19 cellular contexts compared by ENCODE assay signal in genomic region chr6:124997196-124997875, GRCh38. TPM values are rescaled to one million over a fixed set of nuclear protein-coding genes. Genes with fewer than 3 reads are reported as not detected.
DNase-seq lines count a peak whose midpoint lies in the region; ATAC-seq and TF ChIP-seq lines count a peak whose summit lies in the region.
"Had no signal": no experiment of that assay in that cellular context is flagged by ENCODE, and none has a peak within 500 bp of the region (broad histone marks: within the 10 kb centered on the region; RNA-seq: fewer than 3 reads in every experiment).

No MANE protein-coding gene starts in this region.

- no peak overlapping the region for H3K4me2 ChIP-seq in GM23248 (ENCODE audit: unreplicated experiment)

- H3K27ac Mint-ChIP-seq in endothelial cell (ENCODE audit: unreplicated experiment) (peak overlapping the region; percentile 3), osteocyte (ENCODE audit: unreplicated experiment) (peak overlapping the region; percentile 43)
- no peak overlapping the region for H3K27ac Mint-ChIP-seq in naive thymus-derived CD8-positive, alpha-beta T cell
- H3K27ac Mint-ChIP-seq: CD8-positive, alpha-beta memory T cell; HFFc6 had no signal

- TF ChIP-seq CTCF in endothelial cell (IDR thresholded peaks at IDR 0.05; ENCODE audit: unreplicated experiment) (no peak), osteocyte (IDR thresholded peaks at IDR 0.05) (no peak)

- in situ Hi-C loops in GM23248 (cut with MboI) = no loop called here

- H3K9me2 ChIP-seq in GM23248 (ENCODE audit: insufficient read depth) = no peaks in the 10 kb centered on the region

- peaks cover 25% of the 10 kb centered on the region for H3K4me1 ChIP-seq in GM23248 (ENCODE audit: insufficient read depth)
- H3K4me1 ChIP-seq: BE2C had no signal

- H3K4me1 Mint-ChIP-seq in endothelial cell (ENCODE audit: unreplicated experiment) (peaks cover 22% of the 10 kb centered on the region), osteocyte (ENCODE audit: unreplicated experiment) (peaks cover 74% of the 10 kb centered on the region)
- H3K4me1 Mint-ChIP-seq in naive thymus-derived CD8-positive, alpha-beta T cell = no peaks in the 10 kb centered on the region
- H3K4me1 Mint-ChIP-seq: CD4-positive, CD25-positive, alpha-beta regulatory T cell; CD8-positive, alpha-beta memory T cell had no signal

- POLR2A ChIA-PET in HEK293T (lab: Yijun Ruan, JAX) = no interaction called here
- POLR2A ChIA-PET in naive thymus-derived CD8-positive, alpha-beta T cell (lab: Charles Lee) = no interaction called here

- 91 to 92% methylated on average over 8 of the region's 8 CpGs for WGBS in GM23248 (ENCODE audit: low coverage in 1 of 2, low lambda C conversion rate in 2 of 2, missing lambda C conversion rate in 2 of 2), 2 experiments

- no peaks in the 10 kb centered on the region for H3K27me3 Mint-ChIP-seq in endothelial cell (ENCODE audit: unreplicated experiment)
- H3K27me3 Mint-ChIP-seq in osteocyte (ENCODE audit: unreplicated experiment) = no peaks in the 10 kb centered on the region
- H3K27me3 Mint-ChIP-seq in naive thymus-derived CD8-positive, alpha-beta T cell = peaks cover 0 to 13% (median 0%) of the 10 kb centered on the region in 5 donors
- H3K27me3 Mint-ChIP-seq: CD4-positive, CD25-positive, alpha-beta regulatory T cell; CD8-positive, alpha-beta memory T cell had no signal

- CTCF ChIA-PET in HEK293T (lab: Yijun Ruan, JAX) = interaction anchor here (1.2 kb wide), 1 partner anchor 67 kb away, joined by 4 read pairs; no protein-coding TSS in a partner anchor

- no peak overlapping the region for H3K9ac ChIP-seq in GM23248

- no peak for DNase-seq in HEK293T (ENCODE audit: extremely low spot score)
- DNase-seq in endothelial cell (ENCODE audit: low spot score) = no peak
- no peak for DNase-seq in osteocyte (ENCODE audit: extremely low spot score, unreplicated experiment)
- DNase-seq in GM23248 = no peak
- DNase-seq in activated T-cell treated with anti-CD3 and anti-CD28 coated beads for 4 hours = no peak
- no peak for DNase-seq in naive thymus-derived CD8-positive, alpha-beta T cell
- DNase-seq: ACHN; BE2C; C1 segment of cervical spinal cord; CD4-positive, CD25-positive, alpha-beta regulatory T cell; CD8-positive, alpha-beta memory T cell; COR-L47; DMS153; DMS79; GDM1; HFFc6 had no signal

- no peak overlapping the region for H3K4me3 Mint-ChIP-seq in endothelial cell (ENCODE audit: unreplicated experiment)
- H3K4me3 Mint-ChIP-seq in osteocyte (ENCODE audit: unreplicated experiment) = no peak overlapping the region
- no peak overlapping the region for H3K4me3 Mint-ChIP-seq in naive thymus-derived CD8-positive, alpha-beta T cell
- H3K4me3 Mint-ChIP-seq: CD4-positive, CD25-positive, alpha-beta regulatory T cell; CD8-positive, alpha-beta memory T cell; HFFc6 had no signal

- peaks cover 14% of the 10 kb centered on the region; the same call in 1 of the 2 replicates for H3F3A ChIP-seq in GM23248 (ENCODE audit: insufficient read depth)

- no peaks in the 10 kb centered on the region for H3K27me3 ChIP-seq in GM23248 (replicated peaks; ENCODE audit: insufficient read depth)
- H3K27me3 ChIP-seq: BE2C had no signal

- H3K36me3 Mint-ChIP-seq in endothelial cell (ENCODE audit: low read depth, unreplicated experiment) = peaks cover 6% of the 10 kb centered on the region
- H3K36me3 Mint-ChIP-seq in osteocyte (ENCODE audit: unreplicated experiment) = peaks cover 15% of the 10 kb centered on the region
- H3K36me3 Mint-ChIP-seq in naive thymus-derived CD8-positive, alpha-beta T cell = no peaks in the 10 kb centered on the region
- H3K36me3 Mint-ChIP-seq: CD4-positive, CD25-positive, alpha-beta regulatory T cell; CD8-positive, alpha-beta memory T cell had no signal

- H3K9me3 Mint-ChIP-seq in endothelial cell (ENCODE audit: unreplicated experiment) = no peaks in the 10 kb centered on the region
- H3K9me3 Mint-ChIP-seq in osteocyte (ENCODE audit: unreplicated experiment) = no peaks in the 10 kb centered on the region
- H3K9me3 Mint-ChIP-seq in naive thymus-derived CD8-positive, alpha-beta T cell = no peaks in the 10 kb centered on the region
- H3K9me3 Mint-ChIP-seq: HFFc6 had no signal

- H2AFZ ChIP-seq in GM23248 = no peak overlapping the region

- ATAC-seq in HG02610 (IDR thresholded peaks at IDR 0.05; ENCODE audit: unreplicated experiment) = no peak
- no peak for ATAC-seq in naive thymus-derived CD8-positive, alpha-beta T cell

- H3K9me3 ChIP-seq in GM23248 (ENCODE audit: low read depth) = no peaks in the 10 kb centered on the region
- H3K9me3 ChIP-seq: BE2C, HAP-1 had no signal

- H3K79me2 ChIP-seq in GM23248 (ENCODE audit: insufficient read depth) = peaks cover 99% of the 10 kb centered on the region

- H3K4me3 ChIP-seq in GM23248 = no peak overlapping the region
- H3K4me3 ChIP-seq: HAP-1 had no signal

- no peaks in the 10 kb centered on the region for H4K20me1 ChIP-seq in GM23248 (ENCODE audit: insufficient read depth)

- H3K36me3 ChIP-seq in GM23248 (ENCODE audit: low read depth) = no peaks in the 10 kb centered on the region
- H3K36me3 ChIP-seq: BE2C, HAP-1 had no signal

- H3K27ac ChIP-seq in GM23248 = no peak overlapping the region
- H3K27ac ChIP-seq: HL-60 had no signal

TF ChIP-seq in HEK293T, 16 proteins besides CTCF, POLR2A, EP300 and RAD21:
- no peak for TF ChIP-seq FOXA1 (IDR thresholded peaks at IDR 0.05)
- TF ChIP-seq ZNF384 (IDR thresholded peaks at IDR 0.05) = no peak
- TF ChIP-seq NFRKB (IDR thresholded peaks at IDR 0.05) = no peak
- TF ChIP-seq SP1 (IDR thresholded peaks at IDR 0.05) = no peak
- no peak for TF ChIP-seq CTBP1 (IDR thresholded peaks at IDR 0.05; ENCODE audit: borderline replicate concordance)
- peak; percentile 69 for TF ChIP-seq PKNOX1 (IDR thresholded peaks at IDR 0.05)

RNA-seq across cellular contexts. Expression of gene RNF217, which starts 35.1 kb away (rescaled TPM):
- total RNA-seq in endothelial cell (ENCODE audit: unreplicated experiment) (50.7 TPM), osteocyte (55.2 and 75.7 TPM in 2 replicates)
- 10.9 and 15.2 TPM in 2 replicates for total RNA-seq in GM23248 (2014; rRNA removed; shearing (Covaris generic))
- 3.2 and 3.3 TPM in 2 replicates for polyA plus RNA-seq in GM23248 (2016; fragmentation: Nextera tagmentation; extraction: Ambion mirVana)
- total RNA-seq in naive thymus-derived CD8-positive, alpha-beta T cell = not detected
- polyA plus RNA-seq in naive thymus-derived CD8-positive, alpha-beta T cell = under 1 TPM in 1 of 3 donors, not detected in 2; 0.05 TPM
- polyA plus RNA-seq: CD4-positive, CD25-positive, alpha-beta regulatory T cell; CD8-positive, alpha-beta memory T cell had no signal

Comparison
In these comparisons a context has a peak if more than half of its experiments do, and no peak if none do; other contexts are left out.
1. H3K27ac Mint-ChIP-seq: peak in endothelial cell (single experiment) and osteocyte (single experiment); none in naive thymus-derived CD8-positive, alpha-beta T cell (0 of 10).
2. RNA of gene RNF217, which starts 35.1 kb away (total RNA-seq): 55.2 to 75.7 TPM in osteocyte, 50.7 TPM in endothelial cell (single experiment) and 10.9 to 15.2 TPM in GM23248; not detected in naive thymus-derived CD8-positive, alpha-beta T cell; every median in the first group is over 10 times any median in the second.